ENCODE assay signal across 23 cellular contexts in the genomic region with DNA sequence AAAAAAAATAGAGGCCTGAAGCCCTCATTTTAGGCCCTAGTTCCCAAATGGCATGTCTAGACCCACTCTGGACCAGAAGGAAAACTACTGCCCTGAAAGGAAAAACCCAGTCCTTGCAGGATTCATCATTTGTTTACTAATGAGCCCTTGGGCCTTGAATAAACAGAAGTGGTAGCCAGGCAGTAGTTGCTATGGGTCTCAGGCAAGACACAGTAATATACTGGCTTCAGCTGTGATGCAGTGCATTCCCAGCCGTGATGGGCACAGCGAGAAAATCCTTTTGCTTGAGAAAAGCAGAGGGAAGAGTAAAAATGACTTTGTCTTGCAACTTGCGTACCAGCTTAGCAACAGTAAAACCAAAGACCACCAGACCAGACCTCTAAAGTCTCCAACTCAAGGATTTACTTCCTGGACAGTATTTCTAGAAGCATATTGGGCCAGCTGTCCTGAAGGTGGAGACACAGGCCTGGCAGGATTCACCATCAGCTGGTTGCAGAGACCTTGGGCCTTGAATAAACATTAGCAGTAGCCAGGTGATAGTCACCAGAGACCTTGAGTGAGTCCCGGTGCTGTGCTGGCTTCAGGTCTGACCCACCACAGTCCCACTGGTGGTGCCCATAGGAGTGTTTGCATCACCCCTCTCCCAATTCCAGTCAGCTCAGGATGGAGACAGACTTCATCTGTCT.
A peak's percentile ranks its signal among the peaks of the same experiment; 100 is the strongest.
DNase-seq lines count a peak whose midpoint lies in the region; ATAC-seq and TF ChIP-seq lines count a peak whose summit lies in the region.
"Had no signal": no experiment of that assay in that cellular context is flagged by ENCODE, and none has a peak within 500 bp of the region (broad histone marks: within the 10 kb centered on the region; RNA-seq: fewer than 3 reads in every experiment).

No MANE protein-coding gene starts in this region.

- TF ChIP-seq CTCF in OCI-LY3 (IDR thresholded peaks at IDR 0.05; ENCODE audit: low read depth, low read length): no peak

- ATAC-seq in HG02973 (IDR thresholded peaks at IDR 0.05; ENCODE audit: unreplicated experiment): no peak
- ATAC-seq: activated naive CD4-positive, alpha-beta T cell treated with anti-CD3 and anti-CD28 coated beads, Interleukin-2, amount 50 U/mL, for 72 hours; gastrocnemius medialis; GM23338; stimulated activated effector memory CD8-positive, alpha-beta T cell treated with anti-CD3 and anti-CD28 coated beads, Interleukin-12 subunit alpha, Interleukin-12 subunit beta, amount 100 ng/mL, for 72 hours had no signal

- H3K9me3 ChIP-seq in OCI-LY3 (ENCODE audit: insufficient read depth, low read length): no peaks in the 10 kb centered on the region
- H3K9me3 ChIP-seq: gastrocnemius medialis, tibial nerve had no signal

- H3K27me3 ChIP-seq in OCI-LY3 (ENCODE audit: low read depth, low read length): no peaks in the 10 kb centered on the region
- H3K27me3 ChIP-seq: gastrocnemius medialis, tibial nerve had no signal

- no peaks in the 10 kb centered on the region for H3K4me1 ChIP-seq in OCI-LY3 (ENCODE audit: low read length)
- H3K4me1 ChIP-seq: gastrocnemius medialis, tibial nerve had no signal

- no peak overlapping the region for H3K4me3 ChIP-seq in OCI-LY3 (ENCODE audit: low read length)
- H3K4me3 ChIP-seq: gastrocnemius medialis, GM23338, tibial nerve had no signal

- H3K27ac ChIP-seq in OCI-LY3 (ENCODE audit: low read length): no peak overlapping the region
- H3K27ac ChIP-seq: gastrocnemius medialis, tibial nerve, VCaP had no signal

- H3K36me3 ChIP-seq in OCI-LY3 (replicated peaks; ENCODE audit: low read depth, low read length): no peaks in the 10 kb centered on the region
- H3K36me3 ChIP-seq: gastrocnemius medialis, tibial nerve had no signal

- H3K79me2 ChIP-seq in OCI-LY3 (ENCODE audit: low read length): no peaks in the 10 kb centered on the region

- H3K4me2 ChIP-seq in OCI-LY3 (ENCODE audit: low read length): no peak overlapping the region
- H3K4me2 ChIP-seq: GM23338 had no signal

- H3K9ac ChIP-seq in OCI-LY3 (ENCODE audit: low read length): no peak overlapping the region

- H4K20me1 ChIP-seq in OCI-LY3 (ENCODE audit: insufficient read depth, low read length): no peaks in the 10 kb centered on the region

- H2AFZ ChIP-seq in OCI-LY3 (ENCODE audit: low read depth, low read length): 0 out of 2 replicates have a peak overlapping the region, but pooled peaks have one; percentile 13

- DNase-seq in NCI-H526 (lab: John Stamatoyannopoulos, UW): peak; percentile 3 to 7
- DNase-seq in NCI-H526 treated with DMSO at 0.1 percent for 48 hours (lab: John Stamatoyannopoulos, UW): no peak
- DNase-seq in left kidney (ENCODE audit: low read depth, low spot score): peak; percentile 9
- DNase-seq in renal cortical epithelial cell (ENCODE audit: low read depth): peak; percentile 11
- no peak for DNase-seq in pons (ENCODE audit: low spot score)
- no peak for DNase-seq in cortex of kidney (lab: John Stamatoyannopoulos, UW)
- DNase-seq: activated CD4-positive, alpha-beta T cell treated with anti-CD3 and anti-CD28 coated beads for 48 hours; activated CD8-positive, alpha-beta memory T cell treated with anti-CD3 and anti-CD28 coated beads for 24 hours; activated effector memory CD4-positive, alpha-beta T cell treated with Interleukin-2 at 50 U/mL for 16 hours; AML-193; CD4-positive, alpha-beta memory T cell; gastrocnemius medialis; HFFc6; NCI-H1694; NCI-H524 treated with DMSO at 0.1 percent for 48 hours; T-helper 9 cell had no signal

Comparison
In these comparisons a context has a peak if more than half of its experiments do, and no peak if none do; other contexts are left out.
1. DNase-seq: peak in NCI-H526 (2 of 2), left kidney (single experiment) and renal cortical epithelial cell (single experiment); none in NCI-H526 treated with DMSO at 0.1 percent for 48 hours (single experiment), pons (single experiment) and cortex of kidney (single experiment).